27 cellular contexts compared by ENCODE assay signal in the genomic region with DNA sequence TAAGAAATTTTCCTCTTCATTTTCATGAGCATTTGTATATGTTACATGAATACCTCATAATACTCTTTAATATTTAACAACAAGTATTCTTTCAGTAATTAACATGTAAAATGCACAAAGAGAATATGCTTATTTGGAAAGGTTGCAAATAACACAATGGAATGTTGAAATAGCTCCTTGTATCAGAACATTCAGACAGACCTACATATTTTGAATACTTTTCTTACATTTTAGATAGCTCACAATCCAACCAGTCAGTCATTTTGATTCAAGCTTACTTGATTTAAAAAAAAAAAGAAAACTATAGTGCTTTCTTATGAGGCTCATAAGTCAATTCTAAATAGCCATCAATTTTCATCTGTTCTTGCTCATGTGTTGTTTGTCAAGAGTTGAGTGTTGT.
"Had no signal": no experiment of that assay in that cellular context is flagged by ENCODE, and none has a peak within 500 bp of the region (broad histone marks: within the 10 kb centered on the region; RNA-seq: fewer than 3 reads in every experiment).

No MANE protein-coding gene starts in this region.

- H3K4me1 ChIP-seq: breast epithelium, Peyer's patch, SJSA1 had no signal

- H3K4me3 ChIP-seq: breast epithelium, Peyer's patch, SJSA1 had no signal

- ATAC-seq: activated CD8-positive, alpha-beta T cell treated with anti-CD3 and anti-CD28 coated beads, Interleukin-2, amount 10 ng/mL, durations not matched to agents 7 days and 5 days; activated naive CD4-positive, alpha-beta T cell treated with anti-CD3 and anti-CD28 coated beads, Interleukin-2, amount 50 U/mL, for 72 hours; T-helper 17 cell; WTC11 had no signal

- H3K9ac ChIP-seq: KMS-11 had no signal

- H3K27me3 ChIP-seq: breast epithelium, Peyer's patch, SJSA1 had no signal

- DNase-seq: activated CD4-positive, alpha-beta T cell treated with anti-CD3 and anti-CD28 coated beads for 48 hours; activated CD4-positive, alpha-beta T cell treated with anti-CD3 and anti-CD28 coated beads, Interleukin-2, amount 50 U/mL, for 4 hours; activated CD4-positive, CD25-positive, alpha-beta regulatory T cell treated with anti-CD3 and anti-CD28 coated beads, Interleukin-2, amount 50 U/mL, for 72 hours; activated CD8-positive, alpha-beta memory T cell treated with anti-CD3 and anti-CD28 coated beads, Interleukin-2, amount 50 U/mL, for 48 hours; activated CD8-positive, alpha-beta T cell treated with anti-CD3 and anti-CD28 coated beads, Interleukin-2, amount 10 ng/mL, durations not matched to agents 7 days and 5 days; activated effector memory CD4-positive, alpha-beta T cell treated with Interleukin-2 at 50 U/mL for 16 hours; activated naive CD4-positive, alpha-beta T cell treated with Interleukin-2 at 50 U/mL for 16 hours; activated T-cell treated with anti-CD3 and anti-CD28 coated beads, Interleukin-2, amount 50 U/mL, for 1 hour; NCI-H1092 treated with DMSO at 0.1 percent for 48 hours; NCI-H1417 treated with DMSO at 0.1 percent for 48 hours; NCI-H1694; NCI-H2029; NCI-H2107; NCI-H2171 treated with DMSO at 0.1 percent for 48 hours; NCI-H345; NCI-H510A; NCI-H526 treated with DMSO at 0.1 percent for 48 hours; NK-92 treated with Interleukin-12 subunit alpha and Interleukin-12 subunit beta, amount 100 ng/mL, for 24 hours; Peyer's patch; SHP77; T-helper 17 cell; T-helper 9 cell had no signal

- H3K36me3 ChIP-seq: breast epithelium, Peyer's patch, SJSA1 had no signal

- H3K9me3 ChIP-seq: breast epithelium, Peyer's patch, SJSA1 had no signal
